ENCODE assay signal across 1 cellular context in the genomic region with DNA sequence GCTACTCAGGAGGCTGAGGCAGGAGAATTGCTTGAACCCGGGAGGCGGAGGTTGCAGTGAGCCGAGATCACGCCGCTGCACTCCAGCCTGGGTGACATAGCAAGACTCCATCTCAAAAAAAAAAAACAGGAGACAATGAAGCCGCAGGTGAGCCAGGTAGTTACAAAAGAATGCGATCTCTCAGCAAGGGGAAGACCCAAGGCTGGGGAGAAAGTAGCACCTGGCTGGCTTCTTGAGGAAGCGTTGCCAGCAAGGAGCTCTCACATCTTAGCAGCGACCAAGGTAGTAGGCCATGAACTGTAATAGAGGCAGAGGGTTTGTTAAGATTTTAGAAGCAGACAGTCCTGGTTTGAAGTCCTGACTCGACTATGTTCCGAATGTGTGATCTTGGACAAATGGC.
TF ChIP-seq lines count a peak whose summit lies in the region.

No MANE protein-coding gene starts in this region.

TF ChIP-seq in GM23338, 12 proteins besides CTCF, POLR2A, EP300 and RAD21 (continued from another document):
- no peak for TF ChIP-seq ZNF114 (CRISPR knock-in tag; IDR thresholded peaks at IDR 0.05)
- no peak for TF ChIP-seq STAT1 (IDR thresholded peaks at IDR 0.05; ENCODE audit: unreplicated experiment)
- TF ChIP-seq CREB1 (CRISPR knock-in tag; IDR thresholded peaks at IDR 0.05; ENCODE audit: low read depth), result no peak
- TF ChIP-seq, protein P1, sequence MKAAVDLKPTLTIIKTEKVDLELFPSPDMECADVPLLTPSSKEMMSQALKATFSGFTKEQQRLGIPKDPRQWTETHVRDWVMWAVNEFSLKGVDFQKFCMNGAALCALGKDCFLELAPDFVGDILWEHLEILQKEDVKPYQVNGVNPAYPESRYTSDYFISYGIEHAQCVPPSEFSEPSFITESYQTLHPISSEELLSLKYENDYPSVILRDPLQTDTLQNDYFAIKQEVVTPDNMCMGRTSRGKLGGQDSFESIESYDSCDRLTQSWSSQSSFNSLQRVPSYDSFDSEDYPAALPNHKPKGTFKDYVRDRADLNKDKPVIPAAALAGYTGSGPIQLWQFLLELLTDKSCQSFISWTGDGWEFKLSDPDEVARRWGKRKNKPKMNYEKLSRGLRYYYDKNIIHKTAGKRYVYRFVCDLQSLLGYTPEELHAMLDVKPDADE (IDR thresholded peaks at IDR 0.05), result no peak
- TF ChIP-seq NANOG (IDR thresholded peaks at IDR 0.05; ENCODE audit: borderline replicate concordance), result no peak
- TF ChIP-seq, protein P2, sequence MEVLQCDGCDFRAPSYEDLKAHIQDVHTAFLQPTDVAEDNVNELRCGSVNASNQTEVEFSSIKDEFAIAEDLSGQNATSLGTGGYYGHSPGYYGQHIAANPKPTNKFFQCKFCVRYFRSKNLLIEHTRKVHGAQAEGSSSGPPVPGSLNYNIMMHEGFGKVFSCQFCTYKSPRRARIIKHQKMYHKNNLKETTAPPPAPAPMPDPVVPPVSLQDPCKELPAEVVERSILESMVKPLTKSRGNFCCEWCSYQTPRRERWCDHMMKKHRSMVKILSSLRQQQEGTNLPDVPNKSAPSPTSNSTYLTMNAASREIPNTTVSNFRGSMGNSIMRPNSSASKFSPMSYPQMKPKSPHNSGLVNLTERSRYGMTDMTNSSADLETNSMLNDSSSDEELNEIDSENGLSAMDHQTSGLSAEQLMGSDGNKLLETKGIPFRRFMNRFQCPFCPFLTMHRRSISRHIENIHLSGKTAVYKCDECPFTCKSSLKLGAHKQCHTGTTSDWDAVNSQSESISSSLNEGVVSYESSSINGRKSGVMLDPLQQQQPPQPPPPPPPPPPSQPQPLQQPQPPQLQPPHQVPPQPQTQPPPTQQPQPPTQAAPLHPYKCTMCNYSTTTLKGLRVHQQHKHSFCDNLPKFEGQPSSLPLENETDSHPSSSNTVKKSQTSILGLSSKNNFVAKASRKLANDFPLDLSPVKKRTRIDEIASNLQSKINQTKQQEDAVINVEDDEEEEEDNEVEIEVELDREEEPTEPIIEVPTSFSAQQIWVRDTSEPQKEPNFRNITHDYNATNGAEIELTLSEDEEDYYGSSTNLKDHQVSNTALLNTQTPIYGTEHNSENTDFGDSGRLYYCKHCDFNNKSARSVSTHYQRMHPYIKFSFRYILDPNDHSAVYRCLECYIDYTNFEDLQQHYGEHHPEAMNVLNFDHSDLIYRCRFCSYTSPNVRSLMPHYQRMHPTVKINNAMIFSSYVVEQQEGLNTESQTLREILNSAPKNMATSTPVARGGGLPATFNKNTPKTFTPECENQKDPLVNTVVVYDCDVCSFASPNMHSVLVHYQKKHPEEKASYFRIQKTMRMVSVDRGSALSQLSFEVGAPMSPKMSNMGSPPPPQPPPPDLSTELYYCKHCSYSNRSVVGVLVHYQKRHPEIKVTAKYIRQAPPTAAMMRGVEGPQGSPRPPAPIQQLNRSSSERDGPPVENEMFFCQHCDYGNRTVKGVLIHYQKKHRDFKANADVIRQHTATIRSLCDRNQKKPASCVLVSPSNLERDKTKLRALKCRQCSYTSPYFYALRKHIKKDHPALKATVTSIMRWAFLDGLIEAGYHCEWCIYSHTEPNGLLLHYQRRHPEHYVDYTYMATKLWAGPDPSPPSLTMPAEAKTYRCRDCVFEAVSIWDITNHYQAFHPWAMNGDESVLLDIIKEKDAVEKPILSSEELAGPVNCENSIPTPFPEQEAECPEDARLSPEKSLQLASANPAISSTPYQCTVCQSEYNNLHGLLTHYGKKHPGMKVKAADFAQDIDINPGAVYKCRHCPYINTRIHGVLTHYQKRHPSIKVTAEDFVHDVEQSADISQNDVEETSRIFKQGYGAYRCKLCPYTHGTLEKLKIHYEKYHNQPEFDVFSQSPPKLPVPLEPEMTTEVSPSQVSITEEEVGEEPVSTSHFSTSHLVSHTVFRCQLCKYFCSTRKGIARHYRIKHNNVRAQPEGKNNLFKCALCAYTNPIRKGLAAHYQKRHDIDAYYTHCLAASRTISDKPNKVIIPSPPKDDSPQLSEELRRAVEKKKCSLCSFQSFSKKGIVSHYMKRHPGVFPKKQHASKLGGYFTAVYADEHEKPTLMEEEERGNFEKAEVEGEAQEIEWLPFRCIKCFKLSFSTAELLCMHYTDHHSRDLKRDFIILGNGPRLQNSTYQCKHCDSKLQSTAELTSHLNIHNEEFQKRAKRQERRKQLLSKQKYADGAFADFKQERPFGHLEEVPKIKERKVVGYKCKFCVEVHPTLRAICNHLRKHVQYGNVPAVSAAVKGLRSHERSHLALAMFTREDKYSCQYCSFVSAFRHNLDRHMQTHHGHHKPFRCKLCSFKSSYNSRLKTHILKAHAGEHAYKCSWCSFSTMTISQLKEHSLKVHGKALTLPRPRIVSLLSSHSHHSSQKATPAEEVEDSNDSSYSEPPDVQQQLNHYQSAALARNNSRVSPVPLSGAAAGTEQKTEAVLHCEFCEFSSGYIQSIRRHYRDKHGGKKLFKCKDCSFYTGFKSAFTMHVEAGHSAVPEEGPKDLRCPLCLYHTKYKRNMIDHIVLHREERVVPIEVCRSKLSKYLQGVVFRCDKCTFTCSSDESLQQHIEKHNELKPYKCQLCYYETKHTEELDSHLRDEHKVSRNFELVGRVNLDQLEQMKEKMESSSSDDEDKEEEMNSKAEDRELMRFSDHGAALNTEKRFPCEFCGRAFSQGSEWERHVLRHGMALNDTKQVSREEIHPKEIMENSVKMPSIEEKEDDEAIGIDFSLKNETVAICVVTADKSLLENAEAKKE (CRISPR knock-in tag; IDR thresholded peaks at IDR 0.05), result no peak; the same call in 1 of the 2 replicates
